Comparison of ENCODE assay signal across 8 cellular contexts in genomic region chr11:68271781-68272608, GRCh38. TPM values are rescaled to one million over a fixed set of nuclear protein-coding genes. Genes with fewer than 3 reads are reported as not detected.
DNase-seq lines count a peak whose midpoint lies in the region; ATAC-seq lines count a peak whose summit lies in the region.

Gene C11orf24, minus strand, starts transcription at chr11:68271973. Its CDS starts 8,206 bp downstream, at chr11:68263767.

- H3K27me3 ChIP-seq in HUES48 (ENCODE audit: control insufficient read depth, insufficient read depth, low read length) (no peaks in the 10 kb centered on the region), NT2/D1 (ENCODE audit: insufficient read depth, insufficient read length) (peaks cover 2% of the 10 kb centered on the region), endocrine pancreas (ENCODE audit: control insufficient read depth, insufficient read depth, low read length) (no peaks in the 10 kb centered on the region)

- peaks cover 6% of the 10 kb centered on the region for H3K4me1 ChIP-seq in HUES48 (ENCODE audit: control insufficient read depth, insufficient read depth, low read length)
- peaks cover 6% of the 10 kb centered on the region for H3K4me1 ChIP-seq in NT2/D1 (ENCODE audit: insufficient read depth, insufficient read length)
- H3K4me1 ChIP-seq in endocrine pancreas (ENCODE audit: control insufficient read depth, insufficient read depth, low read length) = peaks cover 5% of the 10 kb centered on the region

- no peaks in the 10 kb centered on the region for H3K9me3 Mint-ChIP-seq in activated CD8-positive, alpha-beta memory T cell treated with anti-CD3 and anti-CD28 coated beads, Interleukin-2, amount 10 ng/mL, durations not matched to agents 7 days and 5 days (ENCODE audit: low read depth)

- H3K36me3 Mint-ChIP-seq in activated CD8-positive, alpha-beta memory T cell treated with anti-CD3 and anti-CD28 coated beads, Interleukin-2, amount 10 ng/mL, durations not matched to agents 7 days and 5 days = peaks cover 5% of the 10 kb centered on the region

- peak; percentile 73 for ATAC-seq in GM21390 (IDR thresholded peaks at IDR 0.05; ENCODE audit: unreplicated experiment)
- ATAC-seq in activated CD8-positive, alpha-beta memory T cell treated with anti-CD3 and anti-CD28 coated beads, Interleukin-2, amount 10 ng/mL, durations not matched to agents 7 days and 5 days = peak; percentile 92

- H3K27me3 Mint-ChIP-seq in activated CD8-positive, alpha-beta memory T cell treated with anti-CD3 and anti-CD28 coated beads, Interleukin-2, amount 10 ng/mL, durations not matched to agents 7 days and 5 days = no peaks in the 10 kb centered on the region

- H3K27ac ChIP-seq in HUES48 (ENCODE audit: low read depth, low read length) = peak within 1 kb of the TSS; percentile 86

- peak; percentile 86 for DNase-seq in COR-L47 (lab: John Stamatoyannopoulos, UW)
- peak; percentile 92 for DNase-seq in NT2/D1 (ENCODE audit: low read depth, low spot score)
- peak; percentile 94 for DNase-seq in activated CD8-positive, alpha-beta memory T cell treated with anti-CD3 and anti-CD28 coated beads, Interleukin-2, amount 10 ng/mL, durations not matched to agents 7 days and 5 days
- DNase-seq in mesenteric fat pad (ENCODE audit: low spot score) = peak; percentile 99
- DNase-seq in stimulated activated CD8-positive, alpha-beta memory T cell treated with anti-CD3 and anti-CD28 coated beads, Interleukin-15, amount 100 ng/mL, for 1 hour (ENCODE audit: low read depth) = peak; percentile 83

- no peaks in the 10 kb centered on the region for H3K9me3 ChIP-seq in HUES48 (ENCODE audit: control insufficient read depth, insufficient read depth, low read length)
- H3K9me3 ChIP-seq in NT2/D1 (ENCODE audit: insufficient read depth, low read length) = no peaks in the 10 kb centered on the region
- no peaks in the 10 kb centered on the region for H3K9me3 ChIP-seq in endocrine pancreas (ENCODE audit: control insufficient read depth, low read length)

- H3K36me3 ChIP-seq in HUES48 (ENCODE audit: control insufficient read depth, insufficient read depth, low read length) (peaks cover 11% of the 10 kb centered on the region), NT2/D1 (ENCODE audit: insufficient read depth, insufficient read length, low read length) (peaks cover 29% of the 10 kb centered on the region), endocrine pancreas (ENCODE audit: control insufficient read depth, insufficient read depth, low read length) (no peaks in the 10 kb centered on the region)

- CTCF ChIA-PET in activated CD8-positive, alpha-beta memory T cell treated with anti-CD3 and anti-CD28 coated beads, Interleukin-2, amount 10 ng/mL, durations not matched to agents 7 days and 5 days (lab: Charles Lee) = interaction anchor here (0.6 to 5.6 kb wide), 9 partner anchors 9 to 152 kb away, joined by 3 to 78 read pairs (median 3); no protein-coding TSS in a partner anchor

- H3K4me1 Mint-ChIP-seq in activated CD8-positive, alpha-beta memory T cell treated with anti-CD3 and anti-CD28 coated beads, Interleukin-2, amount 10 ng/mL, durations not matched to agents 7 days and 5 days = peaks cover 42% of the 10 kb centered on the region

- peak within 1 kb of the TSS; percentile 81 for H3K4me3 Mint-ChIP-seq in activated CD8-positive, alpha-beta memory T cell treated with anti-CD3 and anti-CD28 coated beads, Interleukin-2, amount 10 ng/mL, durations not matched to agents 7 days and 5 days

- H3K27ac Mint-ChIP-seq in activated CD8-positive, alpha-beta memory T cell treated with anti-CD3 and anti-CD28 coated beads, Interleukin-2, amount 10 ng/mL, durations not matched to agents 7 days and 5 days = peak within 1 kb of the TSS; percentile 96

- H3K9ac ChIP-seq in HUES48 (ENCODE audit: low read depth, low read length) (peak within 1 kb of the TSS; percentile 86), NT2/D1 (ENCODE audit: insufficient read length, low read depth) (peak within 1 kb of the TSS; percentile 99), endocrine pancreas (ENCODE audit: control insufficient read depth, insufficient read depth, low read length) (peak within 1 kb of the TSS; percentile 82)

- H3K4me3 ChIP-seq in HUES48 (ENCODE audit: low read depth, low read length) (peak within 1 kb of the TSS; percentile 88), NT2/D1 (ENCODE audit: insufficient read length, low read depth) (peak within 1 kb of the TSS; percentile 98), endocrine pancreas (ENCODE audit: control insufficient read depth, insufficient read depth, low read length) (peak within 1 kb of the TSS; percentile 52)

RNA-seq across cellular contexts. Expression of gene C11orf24, which starts in this region (rescaled TPM):
- 10 to 100 TPM; 26.4 to 27.0 TPM for total RNA-seq in activated CD8-positive, alpha-beta memory T cell treated with anti-CD3 and anti-CD28 coated beads, Interleukin-2, amount 10 ng/mL, durations not matched to agents 7 days and 5 days
- total RNA-seq in mesenteric fat pad = 50.9 TPM

Comparison
In these comparisons a context has a peak if more than half of its experiments do, and no peak if none do; other contexts are left out.
1. Peak in every context shown above with its lines: DNase-seq, ATAC-seq, H3K4me3 ChIP-seq and H3K27ac ChIP-seq.